Comparison of ENCODE assay signal across 16 cellular contexts in the genomic region with DNA sequence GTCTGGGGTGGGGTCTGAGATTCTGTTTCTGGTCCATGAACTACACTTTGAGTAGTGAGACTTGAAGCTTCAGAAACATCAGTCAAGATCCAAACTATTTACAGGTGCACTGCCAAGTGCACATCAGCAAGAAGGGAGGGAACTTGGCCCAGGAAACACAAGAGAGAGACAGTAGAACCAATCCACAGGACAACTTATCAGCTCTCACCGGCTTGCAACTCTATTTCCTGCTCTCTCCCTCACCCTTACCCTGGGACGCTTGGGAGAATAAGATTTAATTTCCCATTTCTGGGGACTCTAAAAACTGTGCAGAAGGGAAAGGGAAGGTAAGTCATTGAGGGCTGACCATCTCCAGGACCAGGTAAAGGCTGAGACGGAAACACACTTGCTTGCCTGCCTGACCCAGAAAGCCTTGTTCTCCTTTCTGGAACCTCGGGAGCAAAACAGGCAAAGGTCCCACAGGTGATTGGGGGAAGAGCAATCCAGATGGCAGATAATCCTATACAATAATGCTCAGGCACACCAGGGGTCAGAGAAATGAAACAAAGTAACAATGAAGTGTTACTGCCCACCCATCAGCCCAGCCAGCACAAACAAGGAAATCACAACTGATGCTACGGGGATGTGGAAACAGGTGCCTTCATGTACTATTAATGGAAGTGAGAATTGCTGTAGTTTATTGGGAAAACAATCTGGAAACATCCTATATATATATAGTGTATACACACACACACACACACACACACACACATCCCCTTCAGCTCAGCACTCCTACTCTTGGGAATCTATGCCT.
"Had no signal": no experiment of that assay in that cellular context is flagged by ENCODE, and none has a peak within 500 bp of the region (broad histone marks: within the 10 kb centered on the region; RNA-seq: fewer than 3 reads in every experiment).

No MANE protein-coding gene starts in this region.

- DNase-seq: activated CD4-positive, alpha-beta T cell treated with anti-CD3 and anti-CD28 coated beads for 4 hours; activated CD8-positive, alpha-beta T cell treated with anti-CD3 and anti-CD28 coated beads, Interleukin-2, amount 10 ng/mL, durations not matched to agents 7 days and 5 days; activated naive CD4-positive, alpha-beta T cell treated with anti-CD3 and anti-CD28 coated beads for 36 hours; colonic mucosa; effector memory CD4-positive, alpha-beta T cell; left cardiac atrium; lower lobe of right lung; mucosa of descending colon; natural killer cell; psoas muscle; right lobe of liver; stimulated activated CD4-positive, alpha-beta T cell treated with anti-CD3 and anti-CD28 coated beads, Interleukin-2, amount 100 ng/mL, for 24 hours; stimulated activated naive CD4-positive, alpha-beta T cell treated with Interleukin-2 at 50 U/mL for 16 hours; upper lobe of left lung had no signal

- H3K36me3 Mint-ChIP-seq: natural killer cell had no signal

- H3K27me3 ChIP-seq: colonic mucosa, right lobe of liver, suprapubic skin, upper lobe of left lung had no signal

- H3K4me3 ChIP-seq: colonic mucosa, lower lobe of right lung, mucosa of descending colon, psoas muscle, right lobe of liver, suprapubic skin, upper lobe of left lung had no signal

- H3K27ac Mint-ChIP-seq: activated CD8-positive, alpha-beta T cell treated with anti-CD3 and anti-CD28 coated beads, Interleukin-2, amount 10 ng/mL, durations not matched to agents 7 days and 5 days; activated naive CD4-positive, alpha-beta T cell treated with anti-CD3 and anti-CD28 coated beads for 36 hours; natural killer cell had no signal

- H3K27ac ChIP-seq: colonic mucosa, lower lobe of right lung, psoas muscle, right lobe of liver, suprapubic skin, upper lobe of left lung, VCaP had no signal

- H3K9me3 Mint-ChIP-seq: activated naive CD4-positive, alpha-beta T cell treated with anti-CD3 and anti-CD28 coated beads for 36 hours; natural killer cell had no signal

- H3K36me3 ChIP-seq: colonic mucosa, lower lobe of right lung, right lobe of liver, suprapubic skin, upper lobe of left lung had no signal

- ATAC-seq: activated CD8-positive, alpha-beta T cell treated with anti-CD3 and anti-CD28 coated beads, Interleukin-2, amount 10 ng/mL, durations not matched to agents 7 days and 5 days; left cardiac atrium; lower lobe of right lung; mucosa of descending colon; natural killer cell; psoas muscle; right lobe of liver had no signal

- H3K4me1 ChIP-seq: colonic mucosa, psoas muscle, right lobe of liver had no signal

- H3K4me3 Mint-ChIP-seq: activated CD8-positive, alpha-beta T cell treated with anti-CD3 and anti-CD28 coated beads, Interleukin-2, amount 10 ng/mL, durations not matched to agents 7 days and 5 days; activated naive CD4-positive, alpha-beta T cell treated with anti-CD3 and anti-CD28 coated beads for 36 hours; natural killer cell had no signal
